11 cellular contexts compared by ENCODE assay signal in the genomic region with DNA sequence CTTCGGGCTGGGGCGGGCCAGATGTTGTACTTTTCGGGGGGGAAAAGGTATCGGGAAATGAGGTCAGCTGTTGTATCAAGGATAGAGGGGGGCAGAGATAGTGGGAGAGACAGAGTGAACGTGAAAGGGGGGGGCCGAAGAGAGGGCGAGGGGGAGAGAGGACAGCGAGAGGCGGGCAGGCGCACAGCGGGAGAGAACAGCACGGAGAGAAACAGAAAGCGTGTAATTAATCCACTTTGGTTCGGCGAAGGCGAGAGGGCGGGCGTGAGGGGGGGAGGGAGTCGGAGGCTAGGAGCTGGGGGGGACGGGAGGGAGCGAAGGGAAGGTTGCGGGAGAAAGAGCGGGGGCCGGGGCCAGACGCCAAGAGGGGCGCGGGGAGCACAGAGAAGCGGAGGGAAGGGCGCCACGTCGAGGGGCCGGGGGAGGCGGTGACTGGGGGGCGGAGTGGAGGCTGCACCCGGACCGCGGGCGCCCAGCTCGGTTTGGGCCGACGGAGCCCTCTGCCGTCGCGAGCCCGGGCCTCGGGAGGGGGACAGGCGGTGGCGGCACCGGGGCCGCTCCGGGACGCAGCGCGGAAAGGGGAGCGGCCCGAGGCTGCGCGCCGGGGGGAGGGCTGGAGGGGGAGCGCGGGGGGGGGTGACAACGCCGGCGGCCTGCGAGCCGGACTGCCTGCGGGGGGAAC. TPM values are rescaled to one million over a fixed set of nuclear protein-coding genes. Genes with fewer than 3 reads are reported as not detected.
A peak's percentile ranks its signal among the peaks of the same experiment; 100 is the strongest.
DNase-seq lines count a peak whose midpoint lies in the region; ATAC-seq, FAIRE-seq and TF ChIP-seq lines count a peak whose summit lies in the region.
"Had no signal": no experiment of that assay in that cellular context is flagged by ENCODE, and none has a peak within 500 bp of the region (broad histone marks: within the 10 kb centered on the region; RNA-seq: fewer than 3 reads in every experiment).

No MANE protein-coding gene starts in this region.

- H2AFZ ChIP-seq in astrocyte (ENCODE audit: low read depth, low read length) (no peak overlapping the region), HepG2 (ENCODE audit: low read length) (no peak overlapping the region)

- POLR2A ChIA-PET in HepG2 (lab: Yijun Ruan, JAX), result interaction anchor here (1.0 to 6.5 kb wide), 9 partner anchors 10 to 456 kb away, joined by 3 to 108 read pairs (median 6); partner anchors contain the start of gene MRPL23

- ATAC-seq in activated T-cell treated with anti-CD3 and anti-CD28 coated beads, Interleukin-2, amount 50 U/mL, for 4 hours, result peak in 1 of 2 donors; percentile 4
- ATAC-seq in HepG2, result no peak
- no peak for ATAC-seq in HG02759 (IDR thresholded peaks at IDR 0.05; ENCODE audit: unreplicated experiment)
- ATAC-seq: foreskin keratinocyte, K562 had no signal

- WGBS in HepG2 (ENCODE audit: low lambda C conversion rate), result 2% methylated on average over 43 of the region's 67 CpGs

- peaks cover 37% of the 10 kb centered on the region for H3K27me3 ChIP-seq in astrocyte (ENCODE audit: insufficient read depth, low read length)
- H3K27me3 ChIP-seq in HepG2 (ENCODE audit: control insufficient read depth in 1 of 2, insufficient read depth in 2 of 2, low read length in 2 of 2), result peaks cover 0 to 36% of the 10 kb centered on the region in 2 experiments; a peak in 4 of 5 replicates
- H3K27me3 ChIP-seq in tibial artery, result peaks cover 0 to 98% of the 10 kb centered on the region in 2 donors

- TF ChIP-seq CTCF in astrocyte (IDR thresholded peaks at IDR 0.05; ENCODE audit: insufficient read depth, low read depth, low read length) (no peak), HepG2 (CRISPR knock-in tag; IDR thresholded peaks at IDR 0.05) (no peak), tibial artery (IDR thresholded peaks at IDR 0.05) (no peak)

- no peaks in the 10 kb centered on the region for H3K9me3 Mint-ChIP-seq in activated T-cell treated with anti-CD3 and anti-CD28 coated beads, Interleukin-2, amount 50 U/mL, for 4 hours
- no peaks in the 10 kb centered on the region for H3K9me3 Mint-ChIP-seq in astrocyte (ENCODE audit: unreplicated experiment)

- H3K4me3 Mint-ChIP-seq in activated T-cell treated with anti-CD3 and anti-CD28 coated beads, Interleukin-2, amount 50 U/mL, for 4 hours, result peak overlapping the region; percentile 74
- peak overlapping the region; percentile 77 for H3K4me3 Mint-ChIP-seq in astrocyte (ENCODE audit: unreplicated experiment)

- CTCF ChIA-PET in HepG2 (lab: Yijun Ruan, JAX; ENCODE audit: low intra/inter-chr PET ratio, low total read pairs), result interaction anchor here (0.6 to 1.7 kb wide), 3 partner anchors 13 to 986 kb away, joined by 3 read pairs; no protein-coding TSS in a partner anchor

- H3K36me3 ChIP-seq in astrocyte (ENCODE audit: insufficient read depth, low read length) (no peaks in the 10 kb centered on the region), HepG2 (replicated peaks in 1 of 2; ENCODE audit: control insufficient read depth in 1 of 2, insufficient read depth in 2 of 2, low read length in 2 of 2) (peaks cover 10 to 22% of the 10 kb centered on the region in 2 experiments; a peak in 4 of 5 replicates), tibial artery (no peaks in the 10 kb centered on the region)
- H3K36me3 ChIP-seq: WERI-Rb-1 had no signal

- no peaks in the 10 kb centered on the region for H3K4me1 ChIP-seq in astrocyte (ENCODE audit: insufficient read depth, low read length)
- peaks cover 56% of the 10 kb centered on the region for H3K4me1 ChIP-seq in HepG2 (ENCODE audit: insufficient read depth, low read length)
- H3K4me1 ChIP-seq in tibial artery, result peaks cover 0 to 42% (median 23%) of the 10 kb centered on the region in 4 donors

- DNase-seq in activated T-cell treated with anti-CD3 and anti-CD28 coated beads, Interleukin-2, amount 50 U/mL, for 4 hours, result no peak
- no peak for DNase-seq in activated T-cell treated with anti-CD3 and anti-CD28 coated beads for 4 hours
- no peak for DNase-seq in astrocyte (ENCODE audit: low read depth)
- DNase-seq in HepG2 (ENCODE audit: low spot score), result no peak
- DNase-seq in tibial artery, result no peak
- DNase-seq in midbrain (lab: John Stamatoyannopoulos, UW), result no peak
- DNase-seq in amniotic stem cell (lab: John Stamatoyannopoulos, UW), result no peak
- DNase-seq: foreskin keratinocyte, WERI-Rb-1 had no signal

- H3K27ac Mint-ChIP-seq in astrocyte (ENCODE audit: unreplicated experiment), result peak overlapping the region; percentile 53

- H3K4me1 Mint-ChIP-seq in activated T-cell treated with anti-CD3 and anti-CD28 coated beads, Interleukin-2, amount 50 U/mL, for 4 hours (ENCODE audit: low read depth), result peaks cover 28% of the 10 kb centered on the region
- H3K4me1 Mint-ChIP-seq in astrocyte (ENCODE audit: low read depth, unreplicated experiment), result no peaks in the 10 kb centered on the region

- H3K27ac ChIP-seq in astrocyte (ENCODE audit: low read depth, low read length), result no peak overlapping the region
- peak overlapping the region; percentile 80 for H3K27ac ChIP-seq in HepG2 (ENCODE audit: extremely low read length, insufficient read depth, low read length)
- no peak overlapping the region for H3K27ac ChIP-seq in tibial artery
- H3K27ac ChIP-seq: foreskin keratinocyte, WERI-Rb-1 had no signal

- peaks cover 65% of the 10 kb centered on the region for H3K27me3 Mint-ChIP-seq in activated T-cell treated with anti-CD3 and anti-CD28 coated beads, Interleukin-2, amount 50 U/mL, for 4 hours (ENCODE audit: low read depth)
- H3K27me3 Mint-ChIP-seq in astrocyte (ENCODE audit: low read depth, unreplicated experiment), result peaks cover 40% of the 10 kb centered on the region

- BruUV-seq in HepG2 (replicated peaks; lab: Mats Ljungman, UMichigan), result TSS peak; percentile 87

- H3K4me2 ChIP-seq in astrocyte (ENCODE audit: low read length) (peak overlapping the region; percentile 79), HepG2 (ENCODE audit: low read depth, low read length) (peak overlapping the region; percentile 75)

- FAIRE-seq in astrocyte (lab: Jason Lieb, UNC), result no peak
- no peak for FAIRE-seq in HepG2 (lab: Jason Lieb, UNC)
- FAIRE-seq: K562 had no signal

- no peak overlapping the region for H3K4me3 ChIP-seq in astrocyte (ENCODE audit: insufficient read depth, low read depth, low read length)
- H3K4me3 ChIP-seq in HepG2 (replicated peaks in 1 of 3; ENCODE audit: insufficient read depth in 1 of 3, low read depth in 2 of 3, low read length in 3 of 3), result peak overlapping the region; percentile 72 to 84 (median 80)
- H3K4me3 ChIP-seq in tibial artery, result peak overlapping the region; percentile 37 to 41
- H3K4me3 ChIP-seq: K562 had no signal

- TF ChIP-seq POLR2A in HepG2 (IDR thresholded peaks at IDR 0.05; ENCODE audit: insufficient read depth in 1 of 2, low read depth in 2 of 2, low read length in 2 of 2), result no peak

- in situ Hi-C loops in HepG2 (cut with HindIII; ENCODE audit: extremely low pct_ligation_motif_present, low pct_unique_long_range_greater_than_20kb), result no loop called here

- H3K36me3 Mint-ChIP-seq in activated T-cell treated with anti-CD3 and anti-CD28 coated beads, Interleukin-2, amount 50 U/mL, for 4 hours (ENCODE audit: insufficient read depth), result no peaks in the 10 kb centered on the region
- H3K36me3 Mint-ChIP-seq in astrocyte (ENCODE audit: low read depth, unreplicated experiment), result no peaks in the 10 kb centered on the region

- TF ChIP-seq EP300 in HepG2 (IDR thresholded peaks at IDR 0.05; ENCODE audit: low read depth in 2 of 2, low read length in 2 of 2), result no peak
- TF ChIP-seq EP300 in HepG2 (CRISPR knock-in tag; IDR thresholded peaks at IDR 0.05; ENCODE audit: borderline replicate concordance), result no peak

- H4K20me1 ChIP-seq in astrocyte (ENCODE audit: insufficient read depth, low read length) (peaks cover 10% of the 10 kb centered on the region), HepG2 (ENCODE audit: insufficient read depth, low read length) (peaks cover 46% of the 10 kb centered on the region)

- H3K9ac ChIP-seq in astrocyte (ENCODE audit: low read length) (no peak overlapping the region), HepG2 (ENCODE audit: insufficient read depth, low read depth, low read length) (peak overlapping the region; percentile 72)

- H3K9me3 ChIP-seq in astrocyte (ENCODE audit: insufficient read depth, low read depth, low read length) (no peaks in the 10 kb centered on the region), HepG2 (ENCODE audit: low read length) (no peaks in the 10 kb centered on the region), tibial artery (no peaks in the 10 kb centered on the region)

- intact Hi-C loops in HepG2 (cut with micrococcal nuclease; ENCODE audit: unreplicated experiment) (no loop called here), tibial artery (cut with DNase I; ENCODE audit: low total_unique reads) (no loop called here)

- TF ChIP-seq RAD21 in HepG2 (CRISPR knock-in tag; IDR thresholded peaks at IDR 0.05), result no peak

- H3K79me2 ChIP-seq in astrocyte (ENCODE audit: insufficient read depth, low read length) (no peaks in the 10 kb centered on the region), HepG2 (ENCODE audit: insufficient read depth, low read length) (peaks cover 17% of the 10 kb centered on the region)

RNA-seq across cellular contexts. Expression of gene IGF2, which starts 0.6 kb away (rescaled TPM):
- total RNA-seq in activated T-cell treated with anti-CD3 and anti-CD28 coated beads, Interleukin-2, amount 50 U/mL, for 4 hours, result 10 to 100 TPM in 1 of 3 donors, 1 to 10 TPM in 2; 4.6 to 12.5 (median 5.7) TPM
- total RNA-seq in astrocyte (188 and 209 TPM in 2 replicates), HepG2 (2016; rRNA removed; fragmentation: Illumina TruSeq; extraction: Trizol) (79.1 and 138 TPM in 2 replicates)
- 150 and 154 TPM in 2 replicates for total RNA-seq in HepG2 (2016; cell fraction: cytosol; rRNA removed; fragmentation: Illumina TruSeq; extraction: Trizol; ENCODE audit: low read depth)
- total RNA-seq in HepG2 (2016; cell fraction: insoluble cytoplasmic fraction; rRNA removed; fragmentation: Illumina TruSeq; extraction: Trizol), result 71.0 and 125 TPM in 2 replicates
- 362 and 363 TPM in 2 replicates for total RNA-seq in HepG2 (2016; cell fraction: membrane; rRNA removed; fragmentation: Illumina TruSeq; extraction: Trizol)
- total RNA-seq in HepG2 (2016; cell fraction: nucleus; rRNA removed; fragmentation: Illumina TruSeq; extraction: Trizol), result 89.6 and 109 TPM in 2 replicates
- polyA plus RNA-seq in HepG2 (2011; rRNA removed), result 254 and 379 TPM in 2 replicates
- 454 and 616 TPM in 2 replicates for polyA plus RNA-seq in HepG2 (2011; cell fraction: cytosol; rRNA removed)
- 839 and 1,149 TPM in 2 replicates for polyA plus RNA-seq in HepG2 (2011; cell fraction: nucleus; rRNA removed)
- polyA plus RNA-seq in HepG2 (2012), result 4,210 and 4,559 TPM in 2 replicates
- polyA plus RNA-seq in HepG2 (2016; cell fraction: cytosol; fragmentation: Illumina TruSeq; extraction: Trizol; ENCODE audit: low read depth), result 341 and 387 TPM in 2 replicates
- 1,191 and 1,950 TPM in 2 replicates for polyA plus RNA-seq in HepG2 (2016; cell fraction: insoluble cytoplasmic fraction; fragmentation: Illumina TruSeq; extraction: Trizol; ENCODE audit: low read depth)
- 1,798 and 2,413 TPM in 2 replicates for polyA plus RNA-seq in HepG2 (2016; cell fraction: membrane; fragmentation: Illumina TruSeq; extraction: Trizol; ENCODE audit: low read depth)
- 949 and 1,082 TPM in 2 replicates for polyA plus RNA-seq in HepG2 (2016; cell fraction: nucleus; fragmentation: Illumina TruSeq; extraction: Trizol; ENCODE audit: insufficient read depth, low read depth)
- polyA minus RNA-seq in HepG2 (2011; rRNA and poly(A)+ RNA removed; ENCODE audit: low replicate concordance), result 0.19 and 781 TPM in 2 replicates
- polyA minus RNA-seq in HepG2 (2011; cell fraction: cytosol; rRNA and poly(A)+ RNA removed), result 811 and 1,353 TPM in 2 replicates
- 170 and 248 TPM in 2 replicates for polyA minus RNA-seq in HepG2 (2011; cell fraction: nucleus; rRNA and poly(A)+ RNA removed)
- polyA plus RNA-seq: K562 had no signal

RNA-seq across cellular contexts. Expression of gene INS, which starts 22.4 kb away (rescaled TPM):
- not detected for total RNA-seq in activated T-cell treated with anti-CD3 and anti-CD28 coated beads, Interleukin-2, amount 50 U/mL, for 4 hours
- total RNA-seq in astrocyte, result not detected in 2 replicates
- total RNA-seq in HepG2 (2016; rRNA removed; fragmentation: Illumina TruSeq; extraction: Trizol), result not detected in 2 replicates
- not detected in 2 replicates for total RNA-seq in HepG2 (2016; cell fraction: cytosol; rRNA removed; fragmentation: Illumina TruSeq; extraction: Trizol; ENCODE audit: low read depth)
- total RNA-seq in HepG2 (2016; cell fraction: insoluble cytoplasmic fraction; rRNA removed; fragmentation: Illumina TruSeq; extraction: Trizol), result not detected in 2 replicates
- not detected in 2 replicates for total RNA-seq in HepG2 (2016; cell fraction: membrane; rRNA removed; fragmentation: Illumina TruSeq; extraction: Trizol)
- not detected in 2 replicates for total RNA-seq in HepG2 (2016; cell fraction: nucleus; rRNA removed; fragmentation: Illumina TruSeq; extraction: Trizol)
- polyA plus RNA-seq in HepG2 (2011; rRNA removed), result not detected in 2 replicates
- not detected in 2 replicates for polyA plus RNA-seq in HepG2 (2011; cell fraction: cytosol; rRNA removed)
- not detected in 2 replicates for polyA plus RNA-seq in HepG2 (2011; cell fraction: nucleus; rRNA removed)
- polyA plus RNA-seq in HepG2 (2012), result not detected in 2 replicates
- not detected in 2 replicates for polyA plus RNA-seq in HepG2 (2016; cell fraction: cytosol; fragmentation: Illumina TruSeq; extraction: Trizol; ENCODE audit: low read depth)
- not detected in 2 replicates for polyA plus RNA-seq in HepG2 (2016; cell fraction: insoluble cytoplasmic fraction; fragmentation: Illumina TruSeq; extraction: Trizol; ENCODE audit: low read depth)
- not detected in 2 replicates for polyA plus RNA-seq in HepG2 (2016; cell fraction: membrane; fragmentation: Illumina TruSeq; extraction: Trizol; ENCODE audit: low read depth)
- polyA plus RNA-seq in HepG2 (2016; cell fraction: nucleus; fragmentation: Illumina TruSeq; extraction: Trizol; ENCODE audit: insufficient read depth, low read depth), result not detected in 2 replicates
- polyA minus RNA-seq in HepG2 (2011; rRNA and poly(A)+ RNA removed; ENCODE audit: low replicate concordance), result not detected in 2 replicates
- polyA minus RNA-seq in HepG2 (2011; cell fraction: cytosol; rRNA and poly(A)+ RNA removed), result not detected in 2 replicates
- not detected in 2 replicates for polyA minus RNA-seq in HepG2 (2011; cell fraction: nucleus; rRNA and poly(A)+ RNA removed)
- total RNA-seq: foreskin keratinocyte, K562 had no signal
- polyA plus RNA-seq: foreskin keratinocyte, K562 had no signal

RNA-seq across cellular contexts. Expression of gene TH, which starts 33.0 kb away (rescaled TPM):
- total RNA-seq in activated T-cell treated with anti-CD3 and anti-CD28 coated beads, Interleukin-2, amount 50 U/mL, for 4 hours, result not detected
- total RNA-seq in astrocyte, result not detected in 2 replicates
- not detected in 2 replicates for total RNA-seq in HepG2 (2016; rRNA removed; fragmentation: Illumina TruSeq; extraction: Trizol)
- not detected in 2 replicates for total RNA-seq in HepG2 (2016; cell fraction: cytosol; rRNA removed; fragmentation: Illumina TruSeq; extraction: Trizol; ENCODE audit: low read depth)
- not detected in 2 replicates for total RNA-seq in HepG2 (2016; cell fraction: insoluble cytoplasmic fraction; rRNA removed; fragmentation: Illumina TruSeq; extraction: Trizol)
- total RNA-seq in HepG2 (2016; cell fraction: membrane; rRNA removed; fragmentation: Illumina TruSeq; extraction: Trizol), result not detected in 2 replicates
- total RNA-seq in HepG2 (2016; cell fraction: nucleus; rRNA removed; fragmentation: Illumina TruSeq; extraction: Trizol), result not detected in 2 replicates
- 0.36 and 0.42 TPM in 2 replicates for polyA plus RNA-seq in HepG2 (2011; rRNA removed)
- polyA plus RNA-seq in HepG2 (2011; cell fraction: cytosol; rRNA removed), result 0.08 and 0.15 TPM in 2 replicates
- 3.1 and 4.3 TPM in 2 replicates for polyA plus RNA-seq in HepG2 (2011; cell fraction: nucleus; rRNA removed)
- not detected in 2 replicates for polyA plus RNA-seq in HepG2 (2012)
- not detected in 2 replicates for polyA plus RNA-seq in HepG2 (2016; cell fraction: cytosol; fragmentation: Illumina TruSeq; extraction: Trizol; ENCODE audit: low read depth)
- not detected in 2 replicates for polyA plus RNA-seq in HepG2 (2016; cell fraction: insoluble cytoplasmic fraction; fragmentation: Illumina TruSeq; extraction: Trizol; ENCODE audit: low read depth)
- not detected in 2 replicates for polyA plus RNA-seq in HepG2 (2016; cell fraction: membrane; fragmentation: Illumina TruSeq; extraction: Trizol; ENCODE audit: low read depth)
- not detected in 2 replicates for polyA plus RNA-seq in HepG2 (2016; cell fraction: nucleus; fragmentation: Illumina TruSeq; extraction: Trizol; ENCODE audit: insufficient read depth, low read depth)
- not detected in 2 replicates for polyA minus RNA-seq in HepG2 (2011; rRNA and poly(A)+ RNA removed; ENCODE audit: low replicate concordance)
- not detected in 2 replicates for polyA minus RNA-seq in HepG2 (2011; cell fraction: cytosol; rRNA and poly(A)+ RNA removed)
- polyA minus RNA-seq in HepG2 (2011; cell fraction: nucleus; rRNA and poly(A)+ RNA removed), result not detected in 2 replicates
- total RNA-seq: K562 had no signal
- polyA plus RNA-seq: K562 had no signal

Comparison
In these comparisons a context has a peak if more than half of its experiments do, and no peak if none do; other contexts are left out.
1. RNA of gene IGF2, which starts 0.6 kb away (total RNA-seq): 188 to 209 TPM in astrocyte and 71.0 to 363 TPM in HepG2; 4.6 to 12.5 TPM in activated T-cell treated with anti-CD3 and anti-CD28 coated beads, Interleukin-2, amount 50 U/mL, for 4 hours; every median in the first group is over 4 times any median in the second.